ENCODE assay signal across 8 cellular contexts in genomic region chr20:38473353-38473795, GRCh38. TPM values are rescaled to one million over a fixed set of nuclear protein-coding genes. Genes with fewer than 3 reads are reported as not detected.
DNase-seq lines count a peak whose midpoint lies in the region; TF ChIP-seq lines count a peak whose summit lies in the region.

No MANE protein-coding gene starts in this region.

- H3K4me3 ChIP-seq in neutrophil (ENCODE audit: low read depth in 1 of 2, low read length in 1 of 2), result peak overlapping the region; percentile 75 to 89

- H3K27me3 ChIP-seq in neutrophil, result peaks cover 5% of the 10 kb centered on the region

- H3K4me1 ChIP-seq in neutrophil (ENCODE audit: control insufficient read depth in 1 of 2, insufficient read depth in 1 of 2, low read depth in 1 of 2, low read length in 1 of 2), result peaks cover 23 to 30% of the 10 kb centered on the region in 2 experiments

- TF ChIP-seq CTCF in 22Rv1 (IDR thresholded peaks at IDR 0.05) (no peak), GM13977 (IDR thresholded peaks at IDR 0.05; ENCODE audit: extremely low read depth, insufficient read depth, missing control alignments) (no peak), neutrophil (IDR thresholded peaks at IDR 0.05) (no peak)

- no peak for TF ChIP-seq POLR2A in erythroblast (IDR thresholded peaks at IDR 0.05; ENCODE audit: low read length)

- no peaks in the 10 kb centered on the region for H3K9me3 ChIP-seq in neutrophil

- in situ Hi-C loops in GM13977 (cut with MboI; ENCODE audit: low pct_unique_long_range_greater_than_20kb, low sequenced_read_pairs, unreplicated experiment), result no loop called here

- H3K27ac ChIP-seq in 22Rv1 (peak overlapping the region; percentile 89), neutrophil (peak overlapping the region; percentile 92)

- no peaks in the 10 kb centered on the region for H3K36me3 ChIP-seq in neutrophil

- peak; percentile 37 for DNase-seq in GM13977 (ENCODE audit: low spot score)
- DNase-seq in RPMI7951 (ENCODE audit: low read depth), result peak; percentile 47
- peak; percentile 66 to 72 for DNase-seq in erythroblast (lab: John Stamatoyannopoulos, UW)
- no peak for DNase-seq in mucosa of gallbladder (ENCODE audit: low spot score)
- DNase-seq in NCI-H1930 (lab: John Stamatoyannopoulos, UW), result no peak
- DNase-seq in NCI-H510A treated with DMSO at 0.1 percent for 48 hours (lab: John Stamatoyannopoulos, UW), result no peak

RNA-seq across cellular contexts. Expression of gene RALGAPB, which starts 0.7 kb away (rescaled TPM):
- total RNA-seq in RPMI7951 (2014; rRNA removed; shearing (Covaris generic)), result 30.3 and 33.8 TPM in 2 replicates
- total RNA-seq in mucosa of gallbladder, result 36.5 TPM

RNA-seq across cellular contexts. Expression of gene SNHG17, which starts 38.2 kb away (rescaled TPM):
- 7.5 and 13.0 TPM in 2 replicates for total RNA-seq in RPMI7951 (2014; rRNA removed; shearing (Covaris generic))
- total RNA-seq in mucosa of gallbladder, result 15.1 TPM

Comparison
In these comparisons a context has a peak if more than half of its experiments do, and no peak if none do; other contexts are left out.
1. DNase-seq: peak in GM13977 (single experiment), RPMI7951 (single experiment) and erythroblast (2 of 2); none in mucosa of gallbladder (single experiment), NCI-H1930 (0 of 2) and NCI-H510A treated with DMSO at 0.1 percent for 48 hours (single experiment).